Comparison of ENCODE assay signal across 6 cellular contexts in the genomic region with DNA sequence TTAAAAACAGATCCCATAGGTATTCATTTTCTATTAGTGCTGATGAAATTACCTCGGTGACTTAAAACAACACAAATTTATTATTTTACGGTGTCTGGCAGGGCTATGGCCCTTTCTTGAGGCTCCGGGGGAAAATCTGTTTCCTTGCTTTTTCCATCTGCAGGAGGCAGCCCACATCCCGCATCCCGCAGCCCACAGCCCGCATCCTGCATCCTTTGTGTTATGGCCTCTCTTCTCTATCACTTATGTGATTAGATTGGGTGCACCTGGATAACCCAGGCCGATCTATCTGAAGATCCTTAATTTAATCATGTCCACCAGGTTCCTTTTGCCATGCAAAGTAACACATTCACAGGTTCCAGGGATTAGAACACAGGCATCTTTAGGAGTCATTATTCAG.
"Had no signal": no experiment of that assay in that cellular context is flagged by ENCODE, and none has a peak within 500 bp of the region (broad histone marks: within the 10 kb centered on the region; RNA-seq: fewer than 3 reads in every experiment).

No MANE protein-coding gene starts in this region.

- H3K27ac ChIP-seq: HL-60 had no signal

- DNase-seq: IMR-90, KBM-7, KG1 had no signal

- ATAC-seq: HepG2, K562 had no signal

- H3K4me3 ChIP-seq: K562 had no signal
